In the genomic region with DNA sequence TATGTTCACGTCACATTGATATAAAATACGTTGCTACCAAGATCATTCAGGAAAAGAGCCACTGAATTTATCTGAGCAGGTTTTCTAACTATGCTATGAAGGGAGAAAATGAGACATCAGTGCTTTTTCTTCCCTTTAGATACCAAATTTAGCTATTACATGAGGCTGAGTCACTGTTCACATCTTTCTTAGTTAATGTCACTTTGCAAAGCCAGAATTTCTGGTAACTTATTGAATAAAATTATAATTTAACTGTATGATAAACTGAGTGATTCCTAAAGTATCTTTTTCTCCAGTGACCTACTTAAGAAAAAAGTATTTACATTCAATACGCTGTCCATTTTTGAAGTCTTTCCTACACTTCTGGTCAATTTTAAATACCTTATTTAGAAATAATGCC, we compare ENCODE assay signal across 16 cellular contexts.
DNase-seq lines count a peak whose midpoint lies in the region; TF ChIP-seq lines count a peak whose summit lies in the region.
"Had no signal": no experiment of that assay in that cellular context is flagged by ENCODE, and none has a peak within 500 bp of the region (broad histone marks: within the 10 kb centered on the region; RNA-seq: fewer than 3 reads in every experiment).

No MANE protein-coding gene starts in this region.

- H3K27ac ChIP-seq in VCaP = peak overlapping the region; percentile 22

- peak; percentile 12 for DNase-seq in ACHN
- DNase-seq in HCEC 1CT = peak; percentile 47
- peak; percentile 15 to 52 for DNase-seq in foreskin fibroblast
- no peak for DNase-seq in NCI-H2171 treated with DMSO at 0.1 percent for 48 hours (lab: John Stamatoyannopoulos, UW)
- no peak for DNase-seq in RPMI8226
- DNase-seq in DMS79 treated with DMSO at 0.1 percent for 48 hours (lab: John Stamatoyannopoulos, UW) = no peak
- no peak for DNase-seq in hypothalamus (lab: John Stamatoyannopoulos, UW)
- DNase-seq: BE2C, H7, NCI-H1105, NCI-H146, NCI-H2029, NCI-H226, NCI-H510A treated with DMSO at 0.1 percent for 48 hours, NCI-H748 treated with DMSO at 0.1 percent for 48 hours had no signal

- H3K4me3 ChIP-seq in foreskin fibroblast (ENCODE audit: low read depth in 1 of 2, low read length in 2 of 2) = no peak overlapping the region

- in situ Hi-C loops in ACHN (cut with HindIII; ENCODE audit: low pct_ligation_motif_present, low pct_unique_long_range_greater_than_20kb, low sequenced_read_pairs) = no loop called here

- TF ChIP-seq CTCF in VCaP (conservative IDR thresholded peaks at IDR 0.05) (no peak), foreskin fibroblast (IDR thresholded peaks at IDR 0.05; ENCODE audit: low read depth, low read length) (no peak)

Comparison
In these comparisons a context has a peak if more than half of its experiments do, and no peak if none do; other contexts are left out.
1. DNase-seq: peak in ACHN (single experiment), HCEC 1CT (single experiment) and foreskin fibroblast (2 of 2); none in NCI-H2171 treated with DMSO at 0.1 percent for 48 hours (single experiment), RPMI8226 (single experiment), DMS79 treated with DMSO at 0.1 percent for 48 hours (single experiment) and hypothalamus (0 of 51).